In the genomic region with DNA sequence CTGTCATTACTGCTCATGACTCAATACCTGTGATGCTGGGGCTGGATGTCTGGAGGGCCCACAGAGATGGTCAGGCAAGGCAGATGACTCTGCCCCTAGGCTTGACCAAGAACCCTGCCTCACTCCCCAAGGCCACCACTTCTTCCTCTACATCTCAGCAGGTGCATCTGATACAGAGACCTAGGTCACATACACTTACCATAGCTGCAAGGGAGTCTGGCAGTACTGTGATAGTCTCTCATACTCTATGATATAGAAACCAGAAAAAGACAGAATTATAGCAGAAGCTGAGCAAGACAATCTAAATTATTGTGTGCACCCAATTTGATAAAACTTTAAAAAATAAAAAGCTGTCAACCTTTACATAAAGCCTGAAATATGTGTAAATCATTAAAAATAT, we compare ENCODE assay signal across 3 cellular contexts.
TF ChIP-seq lines count a peak whose summit lies in the region.

No MANE protein-coding gene starts in this region.

TF ChIP-seq in SK-N-SH, 30 proteins besides CTCF, POLR2A, EP300 and RAD21:
- TF ChIP-seq, protein P1, sequence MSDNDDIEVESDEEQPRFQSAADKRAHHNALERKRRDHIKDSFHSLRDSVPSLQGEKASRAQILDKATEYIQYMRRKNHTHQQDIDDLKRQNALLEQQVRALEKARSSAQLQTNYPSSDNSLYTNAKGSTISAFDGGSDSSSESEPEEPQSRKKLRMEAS (IDR thresholded peaks at IDR 0.05; ENCODE audit: low read depth), result no peak

TF ChIP-seq in HEK293, 187 proteins besides CTCF, POLR2A, EP300 and RAD21 (continued from another document):
- TF ChIP-seq SETDB1 (IDR thresholded peaks at IDR 0.05; ENCODE audit: insufficient read length, low read length), result peak; percentile 52

TF ChIP-seq in H1, 55 proteins besides CTCF, POLR2A, EP300 and RAD21 (continued from another document):
- TF ChIP-seq CEBPB (IDR thresholded peaks at IDR 0.05; ENCODE audit: low read depth, low read length) (no peak), SIN3A (conservative IDR thresholded peaks at IDR 0.05 in 1 of 2, IDR thresholded peaks at IDR 0.05 in 1 of 2; ENCODE audit: low read depth in 1 of 2, low read length in 2 of 2) (no peak), CHD2 (IDR thresholded peaks at IDR 0.05; ENCODE audit: low read length) (no peak), HDAC2 (IDR thresholded peaks at IDR 0.05; ENCODE audit: borderline replicate concordance in 1 of 2, low read depth in 2 of 2, low read length in 2 of 2) (no peak), KDM4A (IDR thresholded peaks at IDR 0.05; ENCODE audit: low read depth, low read length, severe bottlenecking) (no peak), MAFK (IDR thresholded peaks at IDR 0.05; ENCODE audit: low read depth, low read length) (no peak), EGR1 (IDR thresholded peaks at IDR 0.05; ENCODE audit: borderline replicate concordance, low read depth, low read length) (no peak)
